In the genomic region with DNA sequence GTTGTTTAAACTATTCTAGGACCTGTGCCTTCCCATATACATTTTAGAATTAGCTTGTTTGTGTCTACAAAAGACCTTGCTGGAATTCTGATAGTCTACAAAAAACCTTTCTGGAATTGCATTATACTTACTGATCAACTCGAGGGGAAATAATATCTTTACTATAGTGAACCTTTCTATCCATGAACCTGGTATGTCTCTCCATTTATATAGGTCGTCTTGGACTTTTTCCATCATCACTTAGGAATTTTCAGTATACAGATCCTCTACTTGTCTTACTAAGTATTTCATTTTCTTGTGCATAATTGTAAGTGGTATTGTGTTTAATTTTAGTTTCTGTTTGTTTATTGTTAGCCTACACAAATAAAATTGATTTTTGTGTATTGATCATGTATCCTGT, we compare ENCODE assay signal across 1 cellular context.
TF ChIP-seq lines count a peak whose summit lies in the region.

No MANE protein-coding gene starts in this region.

TF ChIP-seq in K562, 482 proteins besides CTCF, POLR2A, EP300 and RAD21 (continued from another document):
- TF ChIP-seq, protein P1, sequence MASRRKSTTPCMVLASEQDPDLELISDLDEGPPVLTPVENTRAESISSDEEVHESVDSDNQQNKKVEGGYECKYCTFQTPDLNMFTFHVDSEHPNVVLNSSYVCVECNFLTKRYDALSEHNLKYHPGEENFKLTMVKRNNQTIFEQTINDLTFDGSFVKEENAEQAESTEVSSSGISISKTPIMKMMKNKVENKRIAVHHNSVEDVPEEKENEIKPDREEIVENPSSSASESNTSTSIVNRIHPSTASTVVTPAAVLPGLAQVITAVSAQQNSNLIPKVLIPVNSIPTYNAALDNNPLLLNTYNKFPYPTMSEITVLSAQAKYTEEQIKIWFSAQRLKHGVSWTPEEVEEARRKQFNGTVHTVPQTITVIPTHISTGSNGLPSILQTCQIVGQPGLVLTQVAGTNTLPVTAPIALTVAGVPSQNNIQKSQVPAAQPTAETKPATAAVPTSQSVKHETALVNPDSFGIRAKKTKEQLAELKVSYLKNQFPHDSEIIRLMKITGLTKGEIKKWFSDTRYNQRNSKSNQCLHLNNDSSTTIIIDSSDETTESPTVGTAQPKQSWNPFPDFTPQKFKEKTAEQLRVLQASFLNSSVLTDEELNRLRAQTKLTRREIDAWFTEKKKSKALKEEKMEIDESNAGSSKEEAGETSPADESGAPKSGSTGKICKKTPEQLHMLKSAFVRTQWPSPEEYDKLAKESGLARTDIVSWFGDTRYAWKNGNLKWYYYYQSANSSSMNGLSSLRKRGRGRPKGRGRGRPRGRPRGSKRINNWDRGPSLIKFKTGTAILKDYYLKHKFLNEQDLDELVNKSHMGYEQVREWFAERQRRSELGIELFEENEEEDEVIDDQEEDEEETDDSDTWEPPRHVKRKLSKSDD (conservative IDR thresholded peaks at IDR 0.05; ENCODE audit: low read length) = no peak
- TF ChIP-seq MEF2D (tag; conservative IDR thresholded peaks at IDR 0.05; ENCODE audit: low read depth) (no peak), ZNF324 (CRISPR knock-in tag; IDR thresholded peaks at IDR 0.05) (no peak)
- TF ChIP-seq, protein P2, sequence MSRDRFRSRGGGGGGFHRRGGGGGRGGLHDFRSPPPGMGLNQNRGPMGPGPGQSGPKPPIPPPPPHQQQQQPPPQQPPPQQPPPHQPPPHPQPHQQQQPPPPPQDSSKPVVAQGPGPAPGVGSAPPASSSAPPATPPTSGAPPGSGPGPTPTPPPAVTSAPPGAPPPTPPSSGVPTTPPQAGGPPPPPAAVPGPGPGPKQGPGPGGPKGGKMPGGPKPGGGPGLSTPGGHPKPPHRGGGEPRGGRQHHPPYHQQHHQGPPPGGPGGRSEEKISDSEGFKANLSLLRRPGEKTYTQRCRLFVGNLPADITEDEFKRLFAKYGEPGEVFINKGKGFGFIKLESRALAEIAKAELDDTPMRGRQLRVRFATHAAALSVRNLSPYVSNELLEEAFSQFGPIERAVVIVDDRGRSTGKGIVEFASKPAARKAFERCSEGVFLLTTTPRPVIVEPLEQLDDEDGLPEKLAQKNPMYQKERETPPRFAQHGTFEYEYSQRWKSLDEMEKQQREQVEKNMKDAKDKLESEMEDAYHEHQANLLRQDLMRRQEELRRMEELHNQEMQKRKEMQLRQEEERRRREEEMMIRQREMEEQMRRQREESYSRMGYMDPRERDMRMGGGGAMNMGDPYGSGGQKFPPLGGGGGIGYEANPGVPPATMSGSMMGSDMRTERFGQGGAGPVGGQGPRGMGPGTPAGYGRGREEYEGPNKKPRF (IDR thresholded peaks at IDR 0.05; ENCODE audit: low read depth, low read length) = no peak
TF ChIP-seq in K562: peak in this region for 0.
